ENCODE assay signal across 18 cellular contexts in the genomic region with DNA sequence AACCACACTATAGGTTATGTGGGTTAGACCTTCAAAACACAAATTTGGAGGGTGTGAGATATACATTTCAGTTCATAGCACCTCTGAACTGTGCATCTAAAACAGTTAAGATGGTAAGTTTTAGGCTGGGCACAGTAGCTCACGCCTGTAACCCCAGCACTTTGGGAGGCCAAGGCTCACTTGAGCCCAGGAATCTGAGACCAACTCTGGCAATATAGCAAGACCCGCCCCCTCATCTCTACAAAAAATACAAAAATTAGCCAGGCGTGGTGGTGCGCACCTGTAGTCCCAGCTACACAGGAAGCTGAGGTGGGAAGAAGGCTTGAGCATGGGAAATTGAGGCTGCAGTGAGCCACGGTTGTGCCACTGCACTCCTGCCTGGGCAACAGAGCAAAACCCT.
"Had no signal": no experiment of that assay in that cellular context is flagged by ENCODE, and none has a peak within 500 bp of the region (broad histone marks: within the 10 kb centered on the region; RNA-seq: fewer than 3 reads in every experiment).

No MANE protein-coding gene starts in this region.

- H3K4me3 Mint-ChIP-seq: dendritic cell treated with granulocyte-macrophage colony-stimulating factor and Interleukin-4, amounts not matched to agents 40 ng/mL and 50 ng/mL, for 4 days; effector memory CD8-positive, alpha-beta T cell; naive thymus-derived CD8-positive, alpha-beta T cell; stimulated activated effector memory CD8-positive, alpha-beta T cell treated with anti-CD3 and anti-CD28 coated beads, Interleukin-12 subunit alpha, Interleukin-12 subunit beta, amount 100 ng/mL, for 72 hours had no signal

- H3K36me3 ChIP-seq: esophagus squamous epithelium, neutrophil, suprapubic skin had no signal

- H3K4me1 Mint-ChIP-seq: naive thymus-derived CD8-positive, alpha-beta T cell; stimulated activated effector memory CD8-positive, alpha-beta T cell treated with anti-CD3 and anti-CD28 coated beads, Interleukin-12 subunit alpha, Interleukin-12 subunit beta, amount 100 ng/mL, for 72 hours had no signal

- H3K9me3 Mint-ChIP-seq: dendritic cell treated with granulocyte-macrophage colony-stimulating factor and Interleukin-4, amounts not matched to agents 40 ng/mL and 50 ng/mL, for 4 days; effector memory CD8-positive, alpha-beta T cell; naive thymus-derived CD8-positive, alpha-beta T cell; stimulated activated effector memory CD8-positive, alpha-beta T cell treated with anti-CD3 and anti-CD28 coated beads, Interleukin-12 subunit alpha, Interleukin-12 subunit beta, amount 100 ng/mL, for 72 hours had no signal

- H3K9me3 ChIP-seq: esophagus squamous epithelium, mucosa of descending colon, neutrophil, suprapubic skin, tibial artery had no signal

- ATAC-seq: effector memory CD8-positive, alpha-beta T cell; foreskin keratinocyte; left colon; mucosa of descending colon; naive thymus-derived CD8-positive, alpha-beta T cell; stimulated activated effector memory CD8-positive, alpha-beta T cell treated with anti-CD3 and anti-CD28 coated beads, Interleukin-12 subunit alpha, Interleukin-12 subunit beta, amount 100 ng/mL, for 72 hours; stimulated activated naive CD8-positive, alpha-beta T cell treated with anti-CD3 and anti-CD28 coated beads, Interleukin-15, Interleukin-2, amounts not matched to agents 100 U/mL and 50 U/mL, for 24 hours had no signal

- H3K27me3 ChIP-seq: neutrophil, suprapubic skin, tibial artery had no signal

- H3K4me3 ChIP-seq: esophagus squamous epithelium, mucosa of descending colon, suprapubic skin, tibial artery had no signal

- H3K27me3 Mint-ChIP-seq: dendritic cell treated with granulocyte-macrophage colony-stimulating factor and Interleukin-4, amounts not matched to agents 40 ng/mL and 50 ng/mL, for 4 days had no signal

- H3K27ac Mint-ChIP-seq: dendritic cell treated with granulocyte-macrophage colony-stimulating factor and Interleukin-4, amounts not matched to agents 40 ng/mL and 50 ng/mL, for 4 days; effector memory CD8-positive, alpha-beta T cell; naive thymus-derived CD8-positive, alpha-beta T cell; stimulated activated effector memory CD8-positive, alpha-beta T cell treated with anti-CD3 and anti-CD28 coated beads, Interleukin-12 subunit alpha, Interleukin-12 subunit beta, amount 100 ng/mL, for 72 hours had no signal

- DNase-seq: cerebellar nuclear complex; effector memory CD8-positive, alpha-beta T cell; esophagus squamous epithelium; foreskin keratinocyte; left colon; mesendoderm; naive thymus-derived CD8-positive, alpha-beta T cell; small intestine; stimulated activated CD4-positive, alpha-beta T cell treated with anti-CD3 and anti-CD28 coated beads, Interleukin-4, amount 100 ng/mL, for 1 hour; stimulated activated CD8-positive, alpha-beta memory T cell treated with anti-CD3 and anti-CD28 coated beads, Interleukin-4, amount 100 ng/mL, for 48 hours; stimulated activated naive CD8-positive, alpha-beta T cell treated with anti-CD3 and anti-CD28 coated beads, Interleukin-15, Interleukin-2, amounts not matched to agents 100 U/mL and 50 U/mL, for 24 hours had no signal

- H3K4me1 ChIP-seq: foreskin keratinocyte had no signal

- H3K36me3 Mint-ChIP-seq: naive thymus-derived CD8-positive, alpha-beta T cell; stimulated activated effector memory CD8-positive, alpha-beta T cell treated with anti-CD3 and anti-CD28 coated beads, Interleukin-12 subunit alpha, Interleukin-12 subunit beta, amount 100 ng/mL, for 72 hours had no signal

- H3K27ac ChIP-seq: epithelial cell of prostate, esophagus squamous epithelium, foreskin keratinocyte, neutrophil, suprapubic skin, tibial artery had no signal
